In genomic region chr18:35610724-35611123, GRCh38 we compare ENCODE assay signal across 28 cellular contexts.
"Had no signal": no experiment of that assay in that cellular context is flagged by ENCODE, and none has a peak within 500 bp of the region (broad histone marks: within the 10 kb centered on the region; RNA-seq: fewer than 3 reads in every experiment).

No MANE protein-coding gene starts in this region.

- H3K36me3 Mint-ChIP-seq: activated naive CD4-positive, alpha-beta T cell treated with anti-CD3 and anti-CD28 coated beads, Interleukin-2, amount 50 U/mL, for 24 hours had no signal

- H3K4me1 ChIP-seq: prostate gland had no signal

- DNase-seq: activated CD4-positive, alpha-beta T cell treated with anti-CD3 and anti-CD28 coated beads for 36 hours; activated CD4-positive, CD25-positive, alpha-beta regulatory T cell; activated CD8-positive, alpha-beta memory T cell treated with anti-CD3 and anti-CD28 coated beads, Interleukin-2, amount 10 ng/mL, durations not matched to agents 7 days and 5 days; activated CD8-positive, alpha-beta T cell treated with anti-CD3 and anti-CD28 coated beads, Interleukin-2, amount 10 ng/mL, durations not matched to agents 7 days and 5 days; activated naive CD8-positive, alpha-beta T cell treated with anti-CD3 and anti-CD28 coated beads, Interleukin-2, amount 50 U/mL, for 24 hours; activated T-cell treated with anti-CD3 and anti-CD28 coated beads, Interleukin-2, amount 50 U/mL, for 48 hours; effector CD4-positive, alpha-beta T cell; left cardiac atrium; midbrain; naive thymus-derived CD4-positive, alpha-beta T cell; pancreas; retina; sigmoid colon; stimulated activated CD4-positive, alpha-beta T cell treated with anti-CD3 and anti-CD28 coated beads, Interleukin-1b, Interleukin-23, amount 100 ng/mL, for 48 hours; stimulated activated CD4-positive, alpha-beta T cell treated with anti-CD3 and anti-CD28 coated beads, Interleukin-4, amount 100 ng/mL, for 4 hours; stimulated activated CD8-positive, alpha-beta memory T cell treated with anti-CD3 and anti-CD28 coated beads, Interleukin-4, amount 100 ng/mL, for 48 hours; stimulated activated naive CD8-positive, alpha-beta T cell treated with anti-CD3 and anti-CD28 coated beads, Interleukin-15, amount 100 ng/mL, for 72 hours; T-helper 9 cell; upper lobe of left lung had no signal

- H3K9me3 Mint-ChIP-seq: activated naive CD4-positive, alpha-beta T cell treated with anti-CD3 and anti-CD28 coated beads, Interleukin-2, amount 50 U/mL, for 24 hours; activated naive CD8-positive, alpha-beta T cell treated with anti-CD3 and anti-CD28 coated beads, Interleukin-2, amount 50 U/mL, for 24 hours; activated T-helper 2 cell treated with anti-CD3 and anti-CD28 coated beads, Interferon-gamma antibody, Interleukin-2, Interleukin-4, amounts not matched to agents 10 μg/mL and 5 μg/mL and 100 μg/mL, durations not matched to agents 14 hours and 24 hours and 36 hours; central memory CD8-positive, alpha-beta T cell; dendritic cell treated with granulocyte-macrophage colony-stimulating factor and Interleukin-4, amounts not matched to agents 40 ng/mL and 50 ng/mL, for 4 days; naive thymus-derived CD4-positive, alpha-beta T cell; stimulated activated memory B cell treated with anti-CD40 and anti-IgM and Interleukin-4, amounts not matched to agents 10 μg/mL and 1 μg/mL and 100 μg/mL, for 72 hours; stimulated activated naive CD8-positive, alpha-beta T cell treated with anti-CD3 and anti-CD28 coated beads, Interleukin-15, amount 100 ng/mL, for 72 hours had no signal

- H3K27me3 ChIP-seq: gastroesophageal sphincter, hepatocyte, pancreas, sigmoid colon, upper lobe of left lung, vagina had no signal

- H3K4me2 ChIP-seq: hepatocyte had no signal

- H3K4me3 Mint-ChIP-seq: activated CD4-positive, alpha-beta T cell treated with anti-CD3 and anti-CD28 coated beads for 36 hours; activated CD8-positive, alpha-beta memory T cell treated with anti-CD3 and anti-CD28 coated beads, Interleukin-2, amount 10 ng/mL, durations not matched to agents 7 days and 5 days; activated CD8-positive, alpha-beta T cell treated with anti-CD3 and anti-CD28 coated beads, Interleukin-2, amount 10 ng/mL, durations not matched to agents 7 days and 5 days; activated naive CD4-positive, alpha-beta T cell treated with anti-CD3 and anti-CD28 coated beads, Interleukin-2, amount 50 U/mL, for 24 hours; activated naive CD8-positive, alpha-beta T cell treated with anti-CD3 and anti-CD28 coated beads, Interleukin-2, amount 50 U/mL, for 24 hours; central memory CD8-positive, alpha-beta T cell; dendritic cell treated with granulocyte-macrophage colony-stimulating factor and Interleukin-4, amounts not matched to agents 40 ng/mL and 50 ng/mL, for 4 days; naive thymus-derived CD4-positive, alpha-beta T cell; stimulated activated memory B cell treated with anti-CD40 and anti-IgM and Interleukin-4, amounts not matched to agents 10 μg/mL and 1 μg/mL and 100 μg/mL, for 72 hours; stimulated activated naive CD8-positive, alpha-beta T cell treated with anti-CD3 and anti-CD28 coated beads, Interleukin-15, amount 100 ng/mL, for 72 hours had no signal

- H3K36me3 ChIP-seq: gastroesophageal sphincter, pancreas, prostate gland, sigmoid colon, upper lobe of left lung, vagina had no signal

- ATAC-seq: activated CD4-positive, alpha-beta T cell treated with anti-CD3 and anti-CD28 coated beads for 36 hours; activated CD8-positive, alpha-beta memory T cell treated with anti-CD3 and anti-CD28 coated beads, Interleukin-2, amount 10 ng/mL, durations not matched to agents 7 days and 5 days; activated CD8-positive, alpha-beta T cell treated with anti-CD3 and anti-CD28 coated beads, Interleukin-2, amount 10 ng/mL, durations not matched to agents 7 days and 5 days; activated naive CD8-positive, alpha-beta T cell treated with anti-CD3 and anti-CD28 coated beads, Interleukin-2, amount 50 U/mL, for 24 hours; gastroesophageal sphincter; left cardiac atrium; naive thymus-derived CD4-positive, alpha-beta T cell; pancreas; stimulated activated memory B cell treated with anti-CD40 and anti-IgM and Interleukin-4, amounts not matched to agents 10 μg/mL and 1 μg/mL and 100 μg/mL, for 72 hours; stimulated activated naive CD8-positive, alpha-beta T cell treated with anti-CD3 and anti-CD28 coated beads, Interleukin-15, amount 100 ng/mL, for 72 hours had no signal

- H3K4me3 ChIP-seq: gastroesophageal sphincter, hepatocyte, pancreas, prostate gland, sigmoid colon, upper lobe of left lung, vagina had no signal

- H3K27ac ChIP-seq: gastroesophageal sphincter, hepatocyte, pancreas, prostate gland, sigmoid colon, upper lobe of left lung, vagina had no signal

- H3K27ac Mint-ChIP-seq: activated CD4-positive, alpha-beta T cell treated with anti-CD3 and anti-CD28 coated beads for 36 hours; activated CD8-positive, alpha-beta memory T cell treated with anti-CD3 and anti-CD28 coated beads, Interleukin-2, amount 10 ng/mL, durations not matched to agents 7 days and 5 days; activated CD8-positive, alpha-beta T cell treated with anti-CD3 and anti-CD28 coated beads, Interleukin-2, amount 10 ng/mL, durations not matched to agents 7 days and 5 days; activated naive CD4-positive, alpha-beta T cell treated with anti-CD3 and anti-CD28 coated beads, Interleukin-2, amount 50 U/mL, for 24 hours; activated naive CD8-positive, alpha-beta T cell treated with anti-CD3 and anti-CD28 coated beads, Interleukin-2, amount 50 U/mL, for 24 hours; activated T-helper 2 cell treated with anti-CD3 and anti-CD28 coated beads, Interferon-gamma antibody, Interleukin-2, Interleukin-4, amounts not matched to agents 10 μg/mL and 5 μg/mL and 100 μg/mL, durations not matched to agents 14 hours and 24 hours and 36 hours; dendritic cell treated with granulocyte-macrophage colony-stimulating factor and Interleukin-4, amounts not matched to agents 40 ng/mL and 50 ng/mL, for 4 days; naive thymus-derived CD4-positive, alpha-beta T cell; stimulated activated memory B cell treated with anti-CD40 and anti-IgM and Interleukin-4, amounts not matched to agents 10 μg/mL and 1 μg/mL and 100 μg/mL, for 72 hours; stimulated activated naive CD8-positive, alpha-beta T cell treated with anti-CD3 and anti-CD28 coated beads, Interleukin-15, amount 100 ng/mL, for 72 hours had no signal

- H3K27me3 Mint-ChIP-seq: activated CD4-positive, alpha-beta T cell treated with anti-CD3 and anti-CD28 coated beads for 36 hours; activated CD8-positive, alpha-beta memory T cell treated with anti-CD3 and anti-CD28 coated beads, Interleukin-2, amount 10 ng/mL, durations not matched to agents 7 days and 5 days; activated naive CD4-positive, alpha-beta T cell treated with anti-CD3 and anti-CD28 coated beads, Interleukin-2, amount 50 U/mL, for 24 hours; activated naive CD8-positive, alpha-beta T cell treated with anti-CD3 and anti-CD28 coated beads, Interleukin-2, amount 50 U/mL, for 24 hours; central memory CD8-positive, alpha-beta T cell; dendritic cell treated with granulocyte-macrophage colony-stimulating factor and Interleukin-4, amounts not matched to agents 40 ng/mL and 50 ng/mL, for 4 days; naive thymus-derived CD4-positive, alpha-beta T cell; stimulated activated memory B cell treated with anti-CD40 and anti-IgM and Interleukin-4, amounts not matched to agents 10 μg/mL and 1 μg/mL and 100 μg/mL, for 72 hours; stimulated activated naive CD8-positive, alpha-beta T cell treated with anti-CD3 and anti-CD28 coated beads, Interleukin-15, amount 100 ng/mL, for 72 hours had no signal
